In the genomic region with DNA sequence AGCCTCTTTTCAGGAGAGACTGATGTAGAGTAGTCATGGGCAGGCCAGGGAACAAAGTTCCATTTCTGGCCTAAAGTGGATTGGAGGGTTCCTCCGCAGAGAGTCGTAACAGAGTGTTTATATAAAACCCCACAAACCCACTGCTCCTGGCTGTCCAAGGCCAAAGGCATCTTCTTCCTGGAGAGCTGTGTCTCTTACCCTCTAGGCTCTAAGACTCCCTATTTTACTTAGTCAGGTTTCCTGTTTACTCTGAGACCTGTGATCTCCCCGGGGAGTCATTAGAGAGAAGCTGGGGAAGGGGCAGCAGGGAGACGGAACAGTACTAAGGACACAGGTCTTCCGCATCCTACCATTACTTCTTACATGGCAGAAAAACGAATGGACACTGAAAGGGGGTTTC, we compare ENCODE assay signal across 13 cellular contexts.
DNase-seq lines count a peak whose midpoint lies in the region; ATAC-seq and TF ChIP-seq lines count a peak whose summit lies in the region.
"Had no signal": no experiment of that assay in that cellular context is flagged by ENCODE, and none has a peak within 500 bp of the region (broad histone marks: within the 10 kb centered on the region; RNA-seq: fewer than 3 reads in every experiment).

No MANE protein-coding gene starts in this region.

- H3K4me2 ChIP-seq in H9 (ENCODE audit: insufficient read depth, insufficient read length, low read length): no peak overlapping the region

- H3K9me3 Mint-ChIP-seq in activated CD4-positive, alpha-beta memory T cell treated with anti-CD3 and anti-CD28 coated beads, Interleukin-2, amount 10 ng/mL, durations not matched to agents 7 days and 5 days: no peaks in the 10 kb centered on the region
- no peaks in the 10 kb centered on the region for H3K9me3 Mint-ChIP-seq in activated CD4-positive, alpha-beta memory T cell treated with anti-CD3 and anti-CD28 coated beads for 36 hours
- H3K9me3 Mint-ChIP-seq in WTC11: no peaks in the 10 kb centered on the region
- H3K9me3 Mint-ChIP-seq in H9: no peaks in the 10 kb centered on the region
- H3K9me3 Mint-ChIP-seq: brain had no signal

- H3K4me3 ChIP-seq in stomach: no peak overlapping the region

- no peak overlapping the region for H3T11ph ChIP-seq in H9 (ENCODE audit: low read length)

- intact Hi-C loops in activated CD4-positive, alpha-beta memory T cell treated with anti-CD3 and anti-CD28 coated beads for 36 hours (cut with micrococcal nuclease): no loop called here
- intact Hi-C loops in stomach (cut with DNase I; ENCODE audit: low total_unique reads): no loop called here

- no peak overlapping the region for H3K18ac ChIP-seq in H9 (ENCODE audit: insufficient read length, low read depth, low read length)

- H3K27ac ChIP-seq in stomach: peak overlapping the region in 4 of 5 donors; percentile 70 to 83 (median 75)
- no peak overlapping the region for H3K27ac ChIP-seq in H9 (ENCODE audit: insufficient read length, low read depth, low read length)

- H3K9me3 ChIP-seq in stomach (no peaks in the 10 kb centered on the region), H9 (ENCODE audit: control insufficient read depth, low read depth, low read length) (no peaks in the 10 kb centered on the region)
- H3K9me3 ChIP-seq: SK-N-SH had no signal

- no peaks in the 10 kb centered on the region for H3K27me3 Mint-ChIP-seq in activated CD4-positive, alpha-beta memory T cell treated with anti-CD3 and anti-CD28 coated beads, Interleukin-2, amount 10 ng/mL, durations not matched to agents 7 days and 5 days
- H3K27me3 Mint-ChIP-seq in activated CD4-positive, alpha-beta memory T cell treated with anti-CD3 and anti-CD28 coated beads for 36 hours: no peaks in the 10 kb centered on the region
- no peaks in the 10 kb centered on the region for H3K27me3 Mint-ChIP-seq in WTC11 (ENCODE audit: low read depth)
- no peaks in the 10 kb centered on the region for H3K27me3 Mint-ChIP-seq in H9 (ENCODE audit: low read depth)
- H3K27me3 Mint-ChIP-seq: brain had no signal

- no peak overlapping the region for H3K4me3 Mint-ChIP-seq in activated CD4-positive, alpha-beta memory T cell treated with anti-CD3 and anti-CD28 coated beads, Interleukin-2, amount 10 ng/mL, durations not matched to agents 7 days and 5 days
- H3K4me3 Mint-ChIP-seq in activated CD4-positive, alpha-beta memory T cell treated with anti-CD3 and anti-CD28 coated beads for 36 hours: no peak overlapping the region
- H3K4me3 Mint-ChIP-seq in WTC11: no peak overlapping the region
- no peak overlapping the region for H3K4me3 Mint-ChIP-seq in H9
- H3K4me3 Mint-ChIP-seq: brain had no signal

- 76 to 82% (median 78%) methylated on average over 6 of the region's 6 CpGs for WGBS in stomach, 5 donors
- no CpG with 5 or more reads among the region's 6 CpGs for WGBS in H9 (ENCODE audit: extremely low coverage, insufficient read length, low lambda C conversion rate)

- H3K79me1 ChIP-seq in H9 (ENCODE audit: insufficient read depth, low read depth, low read length, poor library complexity, severe bottlenecking): no peaks in the 10 kb centered on the region

- H3K14ac ChIP-seq in H9 (ENCODE audit: insufficient read depth, low read length): no peak overlapping the region

- H3K4me1 ChIP-seq in stomach (peaks cover 21 to 36% (median 26%) of the 10 kb centered on the region in 4 donors), H9 (ENCODE audit: insufficient read depth, low read length) (no peaks in the 10 kb centered on the region)

- CTCF ChIA-PET in activated CD4-positive, alpha-beta memory T cell treated with anti-CD3 and anti-CD28 coated beads, Interleukin-2, amount 10 ng/mL, durations not matched to agents 7 days and 5 days (lab: Charles Lee): interaction anchor here (1.1 to 1.2 kb wide), 2 partner anchors 19 to 64 kb away, joined by 3 read pairs; no protein-coding TSS in a partner anchor
- CTCF ChIA-PET in activated CD4-positive, alpha-beta memory T cell treated with anti-CD3 and anti-CD28 coated beads for 36 hours (lab: Charles Lee): no interaction called here
- CTCF ChIA-PET in WTC11 (lab: Charles Lee): interaction anchor here (1.1 to 2.3 kb wide), 4 partner anchors 30 to 121 kb away, joined by 3 to 7 read pairs (median 6); no protein-coding TSS in a partner anchor

- H2AFZ ChIP-seq in H9 (ENCODE audit: low read length): no peak overlapping the region

- no peaks in the 10 kb centered on the region for H3K79me2 ChIP-seq in H9 (ENCODE audit: insufficient read depth, low read length)

- no peak overlapping the region for H2BK20ac ChIP-seq in H9 (ENCODE audit: low read depth, low read length, poor library complexity, severe bottlenecking)

- TF ChIP-seq CTCF in WTC11 (IDR thresholded peaks at IDR 0.05) (no peak), stomach (IDR thresholded peaks at IDR 0.05) (no peak), H9 (conservative IDR thresholded peaks at IDR 0.05) (no peak)

- H3K27ac Mint-ChIP-seq in activated CD4-positive, alpha-beta memory T cell treated with anti-CD3 and anti-CD28 coated beads, Interleukin-2, amount 10 ng/mL, durations not matched to agents 7 days and 5 days: peak overlapping the region; percentile 65
- no peak overlapping the region for H3K27ac Mint-ChIP-seq in activated CD4-positive, alpha-beta memory T cell treated with anti-CD3 and anti-CD28 coated beads for 36 hours
- H3K27ac Mint-ChIP-seq in WTC11 (peak overlapping the region; percentile 85), H9 (peak overlapping the region in 1 of 3 experiments; percentile 41; a peak in 2 of 7 replicates)

- peaks cover 4% of the 10 kb centered on the region for H3K36me3 Mint-ChIP-seq in activated CD4-positive, alpha-beta memory T cell treated with anti-CD3 and anti-CD28 coated beads, Interleukin-2, amount 10 ng/mL, durations not matched to agents 7 days and 5 days (ENCODE audit: low read depth)
- peaks cover 3% of the 10 kb centered on the region for H3K36me3 Mint-ChIP-seq in activated CD4-positive, alpha-beta memory T cell treated with anti-CD3 and anti-CD28 coated beads for 36 hours
- no peaks in the 10 kb centered on the region for H3K36me3 Mint-ChIP-seq in WTC11
- H3K36me3 Mint-ChIP-seq in H9 (ENCODE audit: insufficient read depth in 1 of 3, low read depth in 3 of 3): peaks cover 0 to 5% (median 4%) of the 10 kb centered on the region in 3 experiments; a peak in 3 of 7 replicates

- TF ChIP-seq POLR2A in stomach (IDR thresholded peaks at IDR 0.05): no peak

- H3K9ac ChIP-seq in H9 (ENCODE audit: extremely low read depth, insufficient read length, low read length): no peak overlapping the region
- H3K9ac ChIP-seq: SK-N-SH had no signal

- H4K5ac ChIP-seq in H9 (ENCODE audit: insufficient read length, low read depth, low read length): no peak overlapping the region

- no peak overlapping the region for H2BK5ac ChIP-seq in H9 (ENCODE audit: insufficient read length, low read length)

- POLR2A ChIA-PET in activated CD4-positive, alpha-beta memory T cell treated with anti-CD3 and anti-CD28 coated beads, Interleukin-2, amount 10 ng/mL, durations not matched to agents 7 days and 5 days (lab: Charles Lee): interaction anchor here (1.7 to 2.0 kb wide), 2 partner anchors 11 to 36 kb away, joined by 3 to 15 read pairs; no protein-coding TSS in a partner anchor
- POLR2A ChIA-PET in activated CD4-positive, alpha-beta memory T cell treated with anti-CD3 and anti-CD28 coated beads for 36 hours (lab: Charles Lee): no interaction called here
- POLR2A ChIA-PET in WTC11 (lab: Charles Lee): no interaction called here

- H3K27me3 ChIP-seq in stomach (no peaks in the 10 kb centered on the region), H9 (ENCODE audit: insufficient read depth, low read length) (no peaks in the 10 kb centered on the region)

- peaks cover 0 to 16% (median 11%) of the 10 kb centered on the region in 4 donors for H3K36me3 ChIP-seq in stomach

- H2AK5ac ChIP-seq in H9 (ENCODE audit: insufficient read length, low read length): no peak overlapping the region

- no peak overlapping the region for H4K8ac ChIP-seq in H9 (replicated peaks; ENCODE audit: insufficient read length, low read depth, low read length)

- ATAC-seq in WTC11 (peak; percentile 26; the same call in 1 of the 2 replicates), left lobe of liver (no peak), GM19324 (IDR thresholded peaks at IDR 0.05; ENCODE audit: low FRiP score, unreplicated experiment) (no peak), HG03139 (IDR thresholded peaks at IDR 0.05; ENCODE audit: unreplicated experiment) (no peak)

- H3K23ac ChIP-seq in H9 (ENCODE audit: insufficient read length, low read depth, low read length): no peak overlapping the region

- no peak overlapping the region for H2BK120ac ChIP-seq in H9 (ENCODE audit: low read depth, low read length, poor library complexity, severe bottlenecking)

- no peak for TF ChIP-seq EP300 in stomach (IDR thresholded peaks at IDR 0.05)

- H2BK15ac ChIP-seq in H9 (ENCODE audit: low read depth, low read length): no peak overlapping the region

- H3K4me1 Mint-ChIP-seq in activated CD4-positive, alpha-beta memory T cell treated with anti-CD3 and anti-CD28 coated beads, Interleukin-2, amount 10 ng/mL, durations not matched to agents 7 days and 5 days: peaks cover 22% of the 10 kb centered on the region
- H3K4me1 Mint-ChIP-seq in activated CD4-positive, alpha-beta memory T cell treated with anti-CD3 and anti-CD28 coated beads for 36 hours (ENCODE audit: low read depth): peaks cover 15% of the 10 kb centered on the region
- H3K4me1 Mint-ChIP-seq in WTC11 (peaks cover 32% of the 10 kb centered on the region), H9 (peaks cover 31 to 32% of the 10 kb centered on the region in 2 experiments)

- no peaks in the 10 kb centered on the region for H3K23me2 ChIP-seq in H9 (ENCODE audit: insufficient read length, low read depth, low read length, poor library complexity, severe bottlenecking)

- H4K91ac ChIP-seq in H9 (ENCODE audit: insufficient read length, low read depth, low read length): no peak overlapping the region

- no peak overlapping the region for H2BK12ac ChIP-seq in H9 (ENCODE audit: insufficient read length, low read depth, low read length)

- H4K20me1 ChIP-seq in H9 (ENCODE audit: control insufficient read depth, insufficient read depth, insufficient read length): no peaks in the 10 kb centered on the region

- no peak overlapping the region for H3K56ac ChIP-seq in H9 (ENCODE audit: insufficient read length, low read depth, low read length)

- no peak overlapping the region for H3K4ac ChIP-seq in H9 (ENCODE audit: low read depth, low read length)

- DNase-seq in activated CD4-positive, alpha-beta memory T cell treated with anti-CD3 and anti-CD28 coated beads, Interleukin-2, amount 10 ng/mL, durations not matched to agents 7 days and 5 days: no peak
- no peak for DNase-seq in activated CD4-positive, alpha-beta memory T cell treated with anti-CD3 and anti-CD28 coated beads for 36 hours
- DNase-seq in WTC11 (ENCODE audit: low spot score) (no peak), left lobe of liver (ENCODE audit: low spot score) (peak; percentile 28), stomach (no peak), H9 (no peak)
- DNase-seq: activated CD8-positive, alpha-beta memory T cell treated with anti-CD3 and anti-CD28 coated beads for 24 hours; NCI-H510A; SK-N-SH; stimulated activated naive CD4-positive, alpha-beta T cell treated with Interleukin-2 at 50 U/mL for 16 hours had no signal
